In genomic region chr17:37608369-37609169, GRCh38 we compare ENCODE assay signal across 8 cellular contexts. TPM values are rescaled to one million over a fixed set of nuclear protein-coding genes. Genes with fewer than 3 reads are reported as not detected.
A peak's percentile ranks its signal among the peaks of the same experiment; 100 is the strongest.
DNase-seq lines count a peak whose midpoint lies in the region; ATAC-seq and TF ChIP-seq lines count a peak whose summit lies in the region.

No MANE protein-coding gene starts in this region.

- peak overlapping the region; percentile 97 for H3K27ac Mint-ChIP-seq in progenitor cell of endocrine pancreas

- intact Hi-C loops in right cardiac atrium (cut with DNase I) = no loop called here

- POLR2A ChIA-PET in AG04449 (lab: Yijun Ruan, JAX) = interaction anchor here (0.8 to 1.1 kb wide), 3 partner anchors 9 to 208 kb away, joined by 3 to 4 read pairs (median 3); no protein-coding TSS in a partner anchor

- peaks cover 14% of the 10 kb centered on the region for H3K4me1 Mint-ChIP-seq in progenitor cell of endocrine pancreas (ENCODE audit: low read depth)

- peaks cover 14% of the 10 kb centered on the region for H3K36me3 ChIP-seq in adipocyte (ENCODE audit: control insufficient read depth, insufficient read depth, low read length, severe bottlenecking)

- WGBS in right cardiac atrium = under 1% methylated on average over 26 of the region's 26 CpGs

- H3K9me3 ChIP-seq in adipocyte (ENCODE audit: control insufficient read depth, low read length) (no peaks in the 10 kb centered on the region), right cardiac atrium (ENCODE audit: control insufficient read depth, low read length) (no peaks in the 10 kb centered on the region)

- H3K4me3 Mint-ChIP-seq in progenitor cell of endocrine pancreas (ENCODE audit: low read depth) = peak overlapping the region; percentile 92

- H3K27me3 ChIP-seq in adipocyte (replicated peaks; ENCODE audit: control insufficient read depth, insufficient read depth, low read length) = no peaks in the 10 kb centered on the region
- no peaks in the 10 kb centered on the region for H3K27me3 ChIP-seq in right cardiac atrium (ENCODE audit: control insufficient read depth, insufficient read depth)

- no peak for DNase-seq in AG04449 (ENCODE audit: low read depth, low spot score)
- DNase-seq in NCI-H82 (lab: John Stamatoyannopoulos, UW) = peak; percentile 78
- DNase-seq in adipocyte (ENCODE audit: low read depth) = peak; percentile 66
- no peak for DNase-seq in right cardiac atrium
- DNase-seq in progenitor cell of endocrine pancreas (ENCODE audit: low spot score, unreplicated experiment) = peak; percentile 64
- no peak for DNase-seq in stimulated activated CD4-positive, alpha-beta T cell treated with anti-CD3 and anti-CD28 coated beads, Interleukin-2, amount 100 ng/mL, for 48 hours

- H3K4me1 ChIP-seq in adipocyte (ENCODE audit: control insufficient read depth, insufficient read depth, low read length) (peaks cover 38% of the 10 kb centered on the region), right cardiac atrium (ENCODE audit: control insufficient read depth, insufficient read depth, low read length) (peaks cover 2% of the 10 kb centered on the region)

- ATAC-seq in GM18498 (IDR thresholded peaks at IDR 0.05; ENCODE audit: unreplicated experiment) (peak; percentile 20), HG03135 (IDR thresholded peaks at IDR 0.05; ENCODE audit: unreplicated experiment) (peak; percentile 23), right cardiac atrium (peak; percentile 42 to 63)

- peak overlapping the region; percentile 96 for H3K9ac ChIP-seq in adipocyte (ENCODE audit: low read length)

- H3K27me3 Mint-ChIP-seq in progenitor cell of endocrine pancreas = no peaks in the 10 kb centered on the region

- no peak for TF ChIP-seq CTCF in AG04449 (IDR thresholded peaks at IDR 0.05; ENCODE audit: insufficient read depth, low read length, missing control alignments)
- TF ChIP-seq CTCF in progenitor cell of endocrine pancreas (IDR thresholded peaks at IDR 0.05; ENCODE audit: unreplicated experiment) = no peak

- H3K4me3 ChIP-seq in AG04449 (ENCODE audit: low read depth, low read length) (peak overlapping the region; percentile 87), adipocyte (ENCODE audit: low read length) (peak overlapping the region; percentile 93), right cardiac atrium (ENCODE audit: low read length) (peak overlapping the region; percentile 85)

- H3K36me3 Mint-ChIP-seq in progenitor cell of endocrine pancreas (ENCODE audit: insufficient read depth) = peaks cover 16% of the 10 kb centered on the region

- CTCF ChIA-PET in AG04449 (lab: Yijun Ruan, JAX) = interaction anchor here (0.6 to 3.1 kb wide), 17 partner anchors 8 to 1007 kb away, joined by 3 to 18 read pairs (median 4); partner anchors contain the start of gene MRM1

- H3K9me3 Mint-ChIP-seq in progenitor cell of endocrine pancreas (ENCODE audit: low read depth) = no peaks in the 10 kb centered on the region

- peak overlapping the region; percentile 66 for H3K27ac ChIP-seq in right cardiac atrium (ENCODE audit: low read length)

RNA-seq across cellular contexts. Expression of gene SYNRG, which starts 0.6 kb away (rescaled TPM):
- 10 to 100 TPM; 30.3 to 35.9 (median 35.5) TPM for total RNA-seq in right cardiac atrium
- polyA plus RNA-seq in right cardiac atrium = 6.0 TPM
- 69.0 and 73.0 TPM in 2 replicates for total RNA-seq in progenitor cell of endocrine pancreas

RNA-seq across cellular contexts. Expression of gene DDX52, which starts 34.7 kb away (rescaled TPM):
- total RNA-seq in right cardiac atrium = 10 to 100 TPM; 14.3 to 16.5 (median 15.5) TPM
- 8.7 TPM for polyA plus RNA-seq in right cardiac atrium
- 77.2 and 79.4 TPM in 2 replicates for total RNA-seq in progenitor cell of endocrine pancreas

Comparison
In these comparisons a context has a peak if more than half of its experiments do, and no peak if none do; other contexts are left out.
1. DNase-seq: peak in NCI-H82 (single experiment), adipocyte (single experiment) and progenitor cell of endocrine pancreas (single experiment); none in AG04449 (single experiment), right cardiac atrium (0 of 3) and stimulated activated CD4-positive, alpha-beta T cell treated with anti-CD3 and anti-CD28 coated beads, Interleukin-2, amount 100 ng/mL, for 48 hours (0 of 2).
2. Peak in every context shown above with its lines, with median percentiles within 50 percentile points of each other: H3K4me3 ChIP-seq and ATAC-seq.